8 cellular contexts compared by ENCODE assay signal in the genomic region with DNA sequence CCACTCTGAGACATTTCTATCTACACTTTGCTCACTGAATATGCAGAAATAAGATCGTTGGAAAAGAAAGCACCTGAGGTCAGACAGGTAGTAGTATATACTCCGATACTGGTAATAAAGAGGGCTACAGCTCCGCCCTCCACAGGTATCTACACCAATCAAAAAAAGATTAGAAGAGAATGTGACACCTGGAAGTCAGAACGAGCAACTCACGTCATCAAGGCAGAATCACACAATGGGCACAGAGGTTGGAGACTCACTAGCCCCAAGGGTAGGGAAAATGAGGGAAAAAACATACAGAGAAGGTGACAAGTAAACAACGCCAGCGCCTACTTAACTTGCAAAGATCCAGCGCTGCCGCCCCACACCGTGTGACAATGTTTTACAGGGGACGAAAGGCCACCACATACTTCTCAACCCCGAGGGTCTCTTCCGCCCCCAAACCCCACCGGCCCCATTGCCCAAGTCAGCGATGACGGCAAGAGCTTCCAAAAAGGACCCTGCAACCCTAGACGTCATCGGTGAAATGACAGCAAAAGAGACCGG. TPM values are rescaled to one million over a fixed set of nuclear protein-coding genes. Genes with fewer than 3 reads are reported as not detected.
DNase-seq lines count a peak whose midpoint lies in the region; ATAC-seq lines count a peak whose summit lies in the region.

No MANE protein-coding gene starts in this region.

- H3K4me1 Mint-ChIP-seq in activated T-cell treated with anti-CD3 and anti-CD28 coated beads, Interleukin-2, amount 50 U/mL, for 4 hours (ENCODE audit: low read depth) = peaks cover 55% of the 10 kb centered on the region
- peaks cover 34 to 41% of the 10 kb centered on the region in 2 donors for H3K4me1 Mint-ChIP-seq in natural killer cell treated with Interleukin-12 subunit alpha and Interleukin-12 subunit beta and Interleukin-15 and Interleukin-18, amount 100 ng/mL, for 72 hours (ENCODE audit: low read depth in 2 of 2)

- H3K4me3 Mint-ChIP-seq in activated T-cell treated with anti-CD3 and anti-CD28 coated beads, Interleukin-2, amount 50 U/mL, for 4 hours = peak overlapping the region; percentile 90
- H3K4me3 Mint-ChIP-seq in natural killer cell treated with Interleukin-12 subunit alpha and Interleukin-12 subunit beta and Interleukin-15 and Interleukin-18, amount 100 ng/mL, for 72 hours = peak overlapping the region; percentile 98

- H3K27me3 Mint-ChIP-seq in activated T-cell treated with anti-CD3 and anti-CD28 coated beads, Interleukin-2, amount 50 U/mL, for 4 hours (ENCODE audit: low read depth) = no peaks in the 10 kb centered on the region
- H3K27me3 Mint-ChIP-seq in natural killer cell treated with Interleukin-12 subunit alpha and Interleukin-12 subunit beta and Interleukin-15 and Interleukin-18, amount 100 ng/mL, for 72 hours = no peaks in the 10 kb centered on the region

- ATAC-seq in GM18499 (IDR thresholded peaks at IDR 0.05; ENCODE audit: insufficient read depth, unreplicated experiment) (peak; percentile 21), HG03025 (IDR thresholded peaks at IDR 0.05; ENCODE audit: low FRiP score, unreplicated experiment) (peak; percentile 27)
- peak; percentile 10 to 16 for ATAC-seq in activated T-cell treated with anti-CD3 and anti-CD28 coated beads, Interleukin-2, amount 50 U/mL, for 4 hours
- ATAC-seq in natural killer cell treated with Interleukin-12 subunit alpha and Interleukin-12 subunit beta and Interleukin-15 and Interleukin-18, amount 100 ng/mL, for 72 hours = peak in 1 of 2 donors; percentile 1

- H3K27ac Mint-ChIP-seq in natural killer cell treated with Interleukin-12 subunit alpha and Interleukin-12 subunit beta and Interleukin-15 and Interleukin-18, amount 100 ng/mL, for 72 hours = peak overlapping the region; percentile 91 to 94

- no peaks in the 10 kb centered on the region for H3K36me3 Mint-ChIP-seq in activated T-cell treated with anti-CD3 and anti-CD28 coated beads, Interleukin-2, amount 50 U/mL, for 4 hours (ENCODE audit: insufficient read depth)
- H3K36me3 Mint-ChIP-seq in natural killer cell treated with Interleukin-12 subunit alpha and Interleukin-12 subunit beta and Interleukin-15 and Interleukin-18, amount 100 ng/mL, for 72 hours = peaks cover 5% of the 10 kb centered on the region

- no peaks in the 10 kb centered on the region for H3K9me3 Mint-ChIP-seq in activated T-cell treated with anti-CD3 and anti-CD28 coated beads, Interleukin-2, amount 50 U/mL, for 4 hours
- H3K9me3 Mint-ChIP-seq in natural killer cell treated with Interleukin-12 subunit alpha and Interleukin-12 subunit beta and Interleukin-15 and Interleukin-18, amount 100 ng/mL, for 72 hours = no peaks in the 10 kb centered on the region

- DNase-seq in AG08395 (ENCODE audit: low spot score) = peak; percentile 2
- peak; percentile 39 for DNase-seq in NCI-H2227 (lab: John Stamatoyannopoulos, UW; ENCODE audit: unreplicated experiment)
- peak; percentile 24 for DNase-seq in activated T-cell treated with anti-CD3 and anti-CD28 coated beads, Interleukin-2, amount 50 U/mL, for 4 hours
- DNase-seq in fibroblast of peridontal ligament (ENCODE audit: extremely low read depth) = peak; percentile 44
- no peak for DNase-seq in natural killer cell treated with Interleukin-12 subunit alpha and Interleukin-12 subunit beta and Interleukin-15 and Interleukin-18, amount 100 ng/mL, for 72 hours (ENCODE audit: low spot score)
- DNase-seq in retina = no peak

RNA-seq across cellular contexts. Expression of a gene that starts 0.7 kb away (rescaled TPM):
- 10 to 100 TPM in 2 of 3 donors, 1 to 10 TPM in 1; 9.0 to 11.8 (median 10.6) TPM for total RNA-seq in activated T-cell treated with anti-CD3 and anti-CD28 coated beads, Interleukin-2, amount 50 U/mL, for 4 hours
- 10 to 100 TPM; 14.5 to 24.2 TPM for total RNA-seq in natural killer cell treated with Interleukin-12 subunit alpha and Interleukin-12 subunit beta and Interleukin-15 and Interleukin-18, amount 100 ng/mL, for 72 hours

Comparison
In these comparisons a context has a peak if more than half of its experiments do, and no peak if none do; other contexts are left out.
1. DNase-seq: peak in AG08395 (single experiment), NCI-H2227 (single experiment), activated T-cell treated with anti-CD3 and anti-CD28 coated beads, Interleukin-2, amount 50 U/mL, for 4 hours (single experiment) and fibroblast of peridontal ligament (single experiment); none in natural killer cell treated with Interleukin-12 subunit alpha and Interleukin-12 subunit beta and Interleukin-15 and Interleukin-18, amount 100 ng/mL, for 72 hours (single experiment) and retina (single experiment).